In the genomic region with DNA sequence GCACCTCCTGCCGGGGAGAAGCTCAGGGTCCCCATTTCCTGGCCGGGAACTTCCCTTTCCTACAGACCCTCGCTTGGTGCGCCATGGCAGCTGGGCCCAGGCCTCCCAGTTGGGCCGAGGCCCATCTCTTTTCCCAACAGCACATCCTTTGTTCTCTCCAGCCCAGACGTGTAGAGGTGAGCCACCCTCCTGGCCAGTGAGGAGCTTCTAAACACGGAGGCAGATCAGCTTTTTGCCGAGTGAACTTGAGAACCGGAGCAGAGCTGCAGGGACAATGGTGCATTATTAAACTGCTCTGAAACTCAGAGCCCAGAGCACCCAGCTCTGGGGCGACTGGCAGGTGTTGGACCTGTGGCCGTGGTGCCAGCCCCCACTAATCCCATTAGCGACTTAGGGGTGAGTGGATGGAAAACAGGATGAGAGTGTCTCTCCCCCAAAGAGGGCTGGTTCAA, we compare ENCODE assay signal across 20 cellular contexts. TPM values are rescaled to one million over a fixed set of nuclear protein-coding genes. Genes with fewer than 3 reads are reported as not detected.
A peak's percentile ranks its signal among the peaks of the same experiment; 100 is the strongest.
DNase-seq lines count a peak whose midpoint lies in the region; ATAC-seq and TF ChIP-seq lines count a peak whose summit lies in the region.
"Had no signal": no experiment of that assay in that cellular context is flagged by ENCODE, and none has a peak within 500 bp of the region (broad histone marks: within the 10 kb centered on the region; RNA-seq: fewer than 3 reads in every experiment).

No MANE protein-coding gene starts in this region.

- no peaks in the 10 kb centered on the region for H3K9me3 Mint-ChIP-seq in progenitor cell of endocrine pancreas (ENCODE audit: low read depth)

- no peak for TF ChIP-seq CTCF in progenitor cell of endocrine pancreas (IDR thresholded peaks at IDR 0.05; ENCODE audit: unreplicated experiment)

- peaks cover 64% of the 10 kb centered on the region for H3K4me1 Mint-ChIP-seq in progenitor cell of endocrine pancreas (ENCODE audit: low read depth)
- H3K4me1 Mint-ChIP-seq: activated naive CD8-positive, alpha-beta T cell treated with anti-CD3 and anti-CD28 coated beads for 36 hours; B cell had no signal

- H3K36me3 Mint-ChIP-seq in progenitor cell of endocrine pancreas (ENCODE audit: insufficient read depth) = peaks cover 9% of the 10 kb centered on the region
- H3K36me3 Mint-ChIP-seq: activated naive CD8-positive, alpha-beta T cell treated with anti-CD3 and anti-CD28 coated beads for 36 hours had no signal

- H3K4me3 Mint-ChIP-seq in progenitor cell of endocrine pancreas (ENCODE audit: low read depth) = no peak overlapping the region
- H3K4me3 Mint-ChIP-seq: activated naive CD8-positive, alpha-beta T cell treated with anti-CD3 and anti-CD28 coated beads for 36 hours; B cell had no signal

- peak overlapping the region; percentile 89 for H3K27ac Mint-ChIP-seq in progenitor cell of endocrine pancreas
- H3K27ac Mint-ChIP-seq: activated naive CD8-positive, alpha-beta T cell treated with anti-CD3 and anti-CD28 coated beads for 36 hours; B cell had no signal

- no peaks in the 10 kb centered on the region for H3K27me3 Mint-ChIP-seq in progenitor cell of endocrine pancreas

- ATAC-seq in GM18867 (IDR thresholded peaks at IDR 0.05; ENCODE audit: unreplicated experiment) = no peak
- ATAC-seq: A549, heart left ventricle, K562 had no signal

- peak; percentile 66 for DNase-seq in NCI-H82 (lab: John Stamatoyannopoulos, UW)
- DNase-seq in NCI-H82 treated with DMSO at 0.1 percent for 48 hours (lab: John Stamatoyannopoulos, UW; ENCODE audit: unreplicated experiment) = no peak
- DNase-seq in NCI-H1105 treated with DMSO at 0.1 percent for 48 hours (lab: John Stamatoyannopoulos, UW) = peak; percentile 23
- DNase-seq in SW480 (ENCODE audit: low spot score) = peak; percentile 52
- DNase-seq in progenitor cell of endocrine pancreas (ENCODE audit: low spot score, unreplicated experiment) = no peak
- DNase-seq in stimulated activated CD4-positive, alpha-beta T cell treated with anti-CD3 and anti-CD28 coated beads, Interleukin-4, amount 100 ng/mL, for 24 hours = no peak
- DNase-seq in NCI-H187 treated with DMSO at 0.1 percent for 48 hours (lab: John Stamatoyannopoulos, UW) = no peak
- DNase-seq: activated naive CD8-positive, alpha-beta T cell treated with anti-CD3 and anti-CD28 coated beads for 36 hours; DMS79 treated with DMSO at 0.1 percent for 48 hours; foreskin fibroblast; heart left ventricle; NCI-H187; Right ventricle myocardium superior; small intestine; stimulated activated CD4-positive, alpha-beta T cell treated with anti-CD3 and anti-CD28 coated beads, Interleukin-1b, Interleukin-23, amount 100 ng/mL, for 48 hours; T-helper 9 cell had no signal

RNA-seq across cellular contexts. Expression of a gene that starts 25.4 kb away (rescaled TPM):
- total RNA-seq in progenitor cell of endocrine pancreas = 45.7 and 49.0 TPM in 2 replicates

Comparison
In these comparisons a context has a peak if more than half of its experiments do, and no peak if none do; other contexts are left out.
1. DNase-seq: peak in NCI-H82 (single experiment), NCI-H1105 treated with DMSO at 0.1 percent for 48 hours (single experiment) and SW480 (single experiment); none in NCI-H82 treated with DMSO at 0.1 percent for 48 hours (single experiment), progenitor cell of endocrine pancreas (single experiment), stimulated activated CD4-positive, alpha-beta T cell treated with anti-CD3 and anti-CD28 coated beads, Interleukin-4, amount 100 ng/mL, for 24 hours (single experiment) and NCI-H187 treated with DMSO at 0.1 percent for 48 hours (single experiment).